Comparison of ENCODE assay signal across 27 cellular contexts in the genomic region with DNA sequence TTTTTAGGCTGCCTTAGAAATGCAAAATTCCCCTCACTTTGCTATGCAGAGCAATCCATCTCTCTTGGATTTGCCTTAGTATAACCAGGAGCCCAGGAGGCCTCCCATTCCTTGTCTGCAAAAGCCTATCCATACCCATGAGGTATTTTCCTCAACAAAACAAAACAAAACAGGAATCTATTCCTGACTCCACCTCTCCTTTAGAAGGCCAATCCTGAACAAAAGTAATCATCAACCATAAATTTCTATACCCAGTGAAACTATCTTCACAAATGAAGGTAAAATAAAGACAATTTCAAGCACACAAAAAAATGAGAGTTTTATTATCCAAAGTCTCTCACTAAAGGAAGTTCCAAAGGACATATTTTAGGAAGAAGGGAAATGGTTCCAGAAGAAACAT.
"Had no signal": no experiment of that assay in that cellular context is flagged by ENCODE, and none has a peak within 500 bp of the region (broad histone marks: within the 10 kb centered on the region; RNA-seq: fewer than 3 reads in every experiment).

No MANE protein-coding gene starts in this region.

- H3K4me3 Mint-ChIP-seq: mesothelial cell of epicardium; naive B cell; natural killer cell; nephron progenitor cell; neural progenitor cell; stimulated activated effector memory CD8-positive, alpha-beta T cell treated with anti-CD3 and anti-CD28 coated beads, Interleukin-12 subunit alpha, Interleukin-12 subunit beta, amount 100 ng/mL, for 72 hours; stimulated activated naive CD8-positive, alpha-beta T cell treated with anti-CD3 and anti-CD28 coated beads, Interleukin-15, Interleukin-2, amounts not matched to agents 100 ng/mL and 50 ng/mL, for 24 hours had no signal

- H3K4me1 ChIP-seq: sigmoid colon, spleen, suprapubic skin, upper lobe of right lung had no signal

- H3K79me2 ChIP-seq: parathyroid adenoma had no signal

- H3K27ac Mint-ChIP-seq: mesothelial cell of epicardium; natural killer cell; nephron progenitor cell; neural progenitor cell; stimulated activated effector memory CD8-positive, alpha-beta T cell treated with anti-CD3 and anti-CD28 coated beads, Interleukin-12 subunit alpha, Interleukin-12 subunit beta, amount 100 ng/mL, for 72 hours; stimulated activated naive CD8-positive, alpha-beta T cell treated with anti-CD3 and anti-CD28 coated beads, Interleukin-15, Interleukin-2, amounts not matched to agents 100 ng/mL and 50 ng/mL, for 24 hours had no signal

- FAIRE-seq: small intestine, urothelium cell line had no signal

- H3K4me2 ChIP-seq: neural progenitor cell had no signal

- H3K27me3 ChIP-seq: neural progenitor cell, neutrophil, sigmoid colon, spleen, suprapubic skin, tibial artery, upper lobe of right lung had no signal

- H3K36me3 Mint-ChIP-seq: stimulated activated effector memory CD8-positive, alpha-beta T cell treated with anti-CD3 and anti-CD28 coated beads, Interleukin-12 subunit alpha, Interleukin-12 subunit beta, amount 100 ng/mL, for 72 hours had no signal

- H3K9me3 ChIP-seq: neutrophil, suprapubic skin, tibial artery, upper lobe of right lung had no signal

- H3K4me3 ChIP-seq: left ventricle myocardium inferior, lung, neural progenitor cell, sigmoid colon, spleen, suprapubic skin, thoracic aorta, tibial artery, upper lobe of right lung had no signal

- H3K9ac ChIP-seq: neural progenitor cell, parathyroid adenoma had no signal

- H2AFZ ChIP-seq: neural progenitor cell, parathyroid adenoma had no signal

- H3K27me3 Mint-ChIP-seq: naive B cell had no signal

- H3K36me3 ChIP-seq: left ventricle myocardium inferior, neural progenitor cell, neutrophil, sigmoid colon, spleen, suprapubic skin, thoracic aorta, tibial artery, upper lobe of right lung had no signal

- H3K27ac ChIP-seq: left ventricle myocardium inferior, neural progenitor cell, neutrophil, parathyroid adenoma, sigmoid colon, spleen, suprapubic skin, thoracic aorta, tibial artery, upper lobe of right lung had no signal

- DNase-seq: hypothalamus; islet precursor cell; left ventricle myocardium inferior; mesendoderm; naive B cell; natural killer cell; nephron progenitor cell; occipital lobe; right cardiac atrium; sigmoid colon; small intestine; spleen; stimulated activated CD4-positive, alpha-beta T cell treated with anti-CD3 and anti-CD28 coated beads, Interleukin-4, amount 100 ng/mL, for 24 hours; stimulated activated naive CD4-positive, alpha-beta T cell; tibial artery; trophoblast cell; upper lobe of right lung had no signal

- ATAC-seq: natural killer cell; right cardiac atrium; stimulated activated effector memory CD8-positive, alpha-beta T cell treated with anti-CD3 and anti-CD28 coated beads, Interleukin-12 subunit alpha, Interleukin-12 subunit beta, amount 100 ng/mL, for 72 hours; upper lobe of right lung had no signal
